ENCODE assay signal across 17 cellular contexts in the genomic region with DNA sequence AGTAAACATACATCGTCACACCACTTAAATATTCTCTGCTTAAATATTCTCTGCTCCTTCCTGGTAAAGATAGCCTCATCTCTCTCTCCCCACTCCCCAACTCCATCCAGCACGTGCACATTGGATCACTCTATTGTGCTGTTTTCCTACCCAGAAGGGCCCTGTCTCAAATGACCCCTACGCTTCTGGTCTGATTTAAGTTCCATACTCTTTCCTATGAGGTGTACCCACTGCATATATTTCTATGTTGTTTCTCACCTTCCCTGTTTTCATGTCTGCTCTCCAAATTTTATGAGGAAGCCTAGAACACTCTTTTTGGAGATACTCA. TPM values are rescaled to one million over a fixed set of nuclear protein-coding genes. Genes with fewer than 3 reads are reported as not detected.
DNase-seq lines count a peak whose midpoint lies in the region; ATAC-seq, FAIRE-seq and TF ChIP-seq lines count a peak whose summit lies in the region.
"Had no signal": no experiment of that assay in that cellular context is flagged by ENCODE, and none has a peak within 500 bp of the region (broad histone marks: within the 10 kb centered on the region; RNA-seq: fewer than 3 reads in every experiment).

No MANE protein-coding gene starts in this region.

- in situ Hi-C loops in transverse colon (cut with MboI; ENCODE audit: low pct_ligation_motif_present in 1 of 4, low pct_unique_long_range_greater_than_20kb in 1 of 4, low sequenced_read_pairs in 3 of 4), result no loop called here
- in situ Hi-C loops in brain microvascular endothelial cell (cut with HindIII; ENCODE audit: low pct_ligation_motif_present, low sequenced_read_pairs), result no loop called here

- H3K4me1 Mint-ChIP-seq in astrocyte (ENCODE audit: low read depth, unreplicated experiment) (peaks cover 24% of the 10 kb centered on the region), glutamatergic neuron (ENCODE audit: low read depth, unreplicated experiment) (peaks cover 12% of the 10 kb centered on the region)
- H3K4me1 Mint-ChIP-seq in activated CD4-positive, alpha-beta T cell treated with anti-CD3 and anti-CD28 coated beads for 36 hours, result peaks cover 3% of the 10 kb centered on the region

- no peak overlapping the region for H3K4me2 ChIP-seq in astrocyte (ENCODE audit: low read length)
- H3K4me2 ChIP-seq: A549, PC-9 had no signal

- H4K20me1 ChIP-seq in astrocyte (ENCODE audit: insufficient read depth, low read length), result peaks cover 5% of the 10 kb centered on the region

- no peak for TF ChIP-seq EP300 in transverse colon (IDR thresholded peaks at IDR 0.05; ENCODE audit: low read depth)

- DNase-seq in A673 (ENCODE audit: low spot score) (no peak), astrocyte (ENCODE audit: low read depth) (no peak), glutamatergic neuron (no peak), pons (ENCODE audit: low spot score) (peak; percentile 34), transverse colon (no peak), SHP77 treated with DMSO at 0.1 percent for 48 hours (lab: John Stamatoyannopoulos, UW) (no peak), brain microvascular endothelial cell (no peak)
- DNase-seq in activated CD4-positive, alpha-beta T cell treated with anti-CD3 and anti-CD28 coated beads for 36 hours, result no peak
- DNase-seq: DND-41, HCEC 1CT, NCI-H510A, NCI-H774, PC-9 had no signal

- H3K9me3 ChIP-seq in A673 (ENCODE audit: low read depth, low read length, poor library complexity, severe bottlenecking) (no peaks in the 10 kb centered on the region), astrocyte (ENCODE audit: insufficient read depth, low read depth, low read length) (no peaks in the 10 kb centered on the region), transverse colon (no peaks in the 10 kb centered on the region)
- H3K9me3 ChIP-seq: A549 had no signal

- H3K27me3 Mint-ChIP-seq in astrocyte (ENCODE audit: low read depth, unreplicated experiment), result no peaks in the 10 kb centered on the region
- peaks cover 2% of the 10 kb centered on the region for H3K27me3 Mint-ChIP-seq in glutamatergic neuron (ENCODE audit: unreplicated experiment)
- no peaks in the 10 kb centered on the region for H3K27me3 Mint-ChIP-seq in activated CD4-positive, alpha-beta T cell treated with anti-CD3 and anti-CD28 coated beads for 36 hours

- H3K27ac ChIP-seq in A673 (ENCODE audit: low read depth, low read length, poor library complexity, severe bottlenecking) (peak overlapping the region; percentile 96), astrocyte (ENCODE audit: low read depth, low read length) (no peak overlapping the region), transverse colon (no peak overlapping the region), brain microvascular endothelial cell (no peak overlapping the region)
- H3K27ac ChIP-seq: A549, HL-60, PC-9 had no signal

- WGBS in transverse colon (ENCODE audit: low coverage in 1 of 2), 2 donors, result 90 to 92% methylated on average over 3 of the region's 3 CpGs

- CTCF ChIA-PET in A673 (lab: Charles Lee), result no interaction called here
- CTCF ChIA-PET in activated CD4-positive, alpha-beta T cell treated with anti-CD3 and anti-CD28 coated beads for 36 hours (lab: Charles Lee), result interaction anchor here (1.3 kb wide), 1 partner anchor 75 kb away, joined by 3 read pairs; no protein-coding TSS in a partner anchor

- TF ChIP-seq CTCF in A673 (conservative IDR thresholded peaks at IDR 0.05; ENCODE audit: low read depth, low read length) (no peak), astrocyte (IDR thresholded peaks at IDR 0.05; ENCODE audit: insufficient read depth, low read depth, low read length) (no peak), glutamatergic neuron (IDR thresholded peaks at IDR 0.05; ENCODE audit: partially characterized antibody, unreplicated experiment) (no peak), transverse colon (IDR thresholded peaks at IDR 0.05) (no peak), brain microvascular endothelial cell (IDR thresholded peaks at IDR 0.05; ENCODE audit: low read depth, low read length, missing control alignments) (no peak)

- POLR2A ChIA-PET in A673 (lab: Charles Lee; ENCODE audit: low non-redundant PET), result interaction anchor here (0.6 kb wide), 1 partner anchor 18 kb away, joined by 20 read pairs; no protein-coding TSS in a partner anchor
- POLR2A ChIA-PET in activated CD4-positive, alpha-beta T cell treated with anti-CD3 and anti-CD28 coated beads for 36 hours (lab: Charles Lee), result interaction anchor here (1.0 kb wide), 1 partner anchor 14 kb away, joined by 3 read pairs; no protein-coding TSS in a partner anchor

- no peak for ATAC-seq in activated CD4-positive, alpha-beta T cell treated with anti-CD3 and anti-CD28 coated beads for 36 hours

- H3K27ac Mint-ChIP-seq in astrocyte (ENCODE audit: unreplicated experiment) (no peak overlapping the region), glutamatergic neuron (ENCODE audit: unreplicated experiment) (peak overlapping the region; percentile 49)
- H3K27ac Mint-ChIP-seq in activated CD4-positive, alpha-beta T cell treated with anti-CD3 and anti-CD28 coated beads for 36 hours, result no peak overlapping the region

- H2AFZ ChIP-seq in astrocyte (ENCODE audit: low read depth, low read length), result no peak overlapping the region
- H2AFZ ChIP-seq: PC-9 had no signal

- H3K36me3 ChIP-seq in A673 (ENCODE audit: insufficient read depth, low read length, poor library complexity, severe bottlenecking) (no peaks in the 10 kb centered on the region), astrocyte (ENCODE audit: insufficient read depth, low read length) (peaks cover 2% of the 10 kb centered on the region), transverse colon (peaks cover 0 to 7% (median 3%) of the 10 kb centered on the region in 4 donors), brain microvascular endothelial cell (replicated peaks) (peaks cover 3% of the 10 kb centered on the region)

- intact Hi-C loops in A673 (cut with micrococcal nuclease; ENCODE audit: unreplicated experiment) (no loop called here), transverse colon (cut with DNase I; ENCODE audit: low total_unique reads) (no loop called here)
- intact Hi-C loops in activated CD4-positive, alpha-beta T cell treated with anti-CD3 and anti-CD28 coated beads for 36 hours (cut with DNase I, micrococcal nuclease), result no loop called here

- H3K4me3 ChIP-seq in A673 (ENCODE audit: low read depth, low read length, poor library complexity, severe bottlenecking), result no peak overlapping the region
- H3K4me3 ChIP-seq in astrocyte (ENCODE audit: insufficient read depth, low read depth, low read length), result no peak overlapping the region
- no peak overlapping the region for H3K4me3 ChIP-seq in transverse colon
- no peak overlapping the region for H3K4me3 ChIP-seq in brain microvascular endothelial cell (ENCODE audit: low read depth, low read length)
- H3K4me3 ChIP-seq: A549, PC-9 had no signal

- H3K4me3 Mint-ChIP-seq in astrocyte (ENCODE audit: unreplicated experiment), result peak overlapping the region; percentile 61
- peak overlapping the region; percentile 6 for H3K4me3 Mint-ChIP-seq in glutamatergic neuron (ENCODE audit: unreplicated experiment)
- no peak overlapping the region for H3K4me3 Mint-ChIP-seq in activated CD4-positive, alpha-beta T cell treated with anti-CD3 and anti-CD28 coated beads for 36 hours

- BruUV-seq in A673 (replicated peaks; lab: Mats Ljungman, UMichigan), result no TSS peak

- FAIRE-seq in astrocyte (lab: Jason Lieb, UNC), result no peak
- FAIRE-seq: A549, G401.6, HTR-8/SVneo had no signal

- peaks cover 24% of the 10 kb centered on the region for H3K36me3 Mint-ChIP-seq in astrocyte (ENCODE audit: low read depth, unreplicated experiment)
- no peaks in the 10 kb centered on the region for H3K36me3 Mint-ChIP-seq in glutamatergic neuron (ENCODE audit: unreplicated experiment)
- H3K36me3 Mint-ChIP-seq in activated CD4-positive, alpha-beta T cell treated with anti-CD3 and anti-CD28 coated beads for 36 hours (ENCODE audit: low read depth), result no peaks in the 10 kb centered on the region

- TF ChIP-seq POLR2A in transverse colon (IDR thresholded peaks at IDR 0.05), result no peak

- H3K4me1 ChIP-seq in A673 (ENCODE audit: insufficient read depth, low read length, poor library complexity, severe bottlenecking) (peaks cover 45% of the 10 kb centered on the region), astrocyte (ENCODE audit: insufficient read depth, low read length) (no peaks in the 10 kb centered on the region), transverse colon (no peaks in the 10 kb centered on the region)

- H3K9ac ChIP-seq in astrocyte (ENCODE audit: low read length), result no peak overlapping the region

- H3K9me3 Mint-ChIP-seq in astrocyte (ENCODE audit: unreplicated experiment) (peaks cover 2% of the 10 kb centered on the region), glutamatergic neuron (ENCODE audit: unreplicated experiment) (no peaks in the 10 kb centered on the region)
- no peaks in the 10 kb centered on the region for H3K9me3 Mint-ChIP-seq in activated CD4-positive, alpha-beta T cell treated with anti-CD3 and anti-CD28 coated beads for 36 hours (ENCODE audit: low read depth)

- no peaks in the 10 kb centered on the region for H3K27me3 ChIP-seq in A673 (replicated peaks; ENCODE audit: insufficient read depth, low read depth, low read length, poor library complexity)
- no peaks in the 10 kb centered on the region for H3K27me3 ChIP-seq in astrocyte (ENCODE audit: insufficient read depth, low read length)
- H3K27me3 ChIP-seq in transverse colon, result no peaks in the 10 kb centered on the region
- H3K27me3 ChIP-seq in brain microvascular endothelial cell (replicated peaks), result no peaks in the 10 kb centered on the region

- H3K79me2 ChIP-seq in astrocyte (ENCODE audit: insufficient read depth, low read length), result no peaks in the 10 kb centered on the region

RNA-seq across cellular contexts. Expression of gene HFE, which starts 53.7 kb away (rescaled TPM):
- total RNA-seq in A673 (2021) (7.8 and 11.5 TPM in 2 replicates), astrocyte (5.7 and 7.7 TPM in 2 replicates), glutamatergic neuron (ENCODE audit: unreplicated experiment) (not detected), transverse colon (1 to 10 TPM; 1.6 to 7.8 (median 5.0) TPM)
- total RNA-seq in activated CD4-positive, alpha-beta T cell treated with anti-CD3 and anti-CD28 coated beads for 36 hours, result 1 to 10 TPM; 1.1 to 1.4 TPM
